Comparison of ENCODE assay signal across 8 cellular contexts in genomic region chr20:50116368-50116999, GRCh38. TPM values are rescaled to one million over a fixed set of nuclear protein-coding genes. Genes with fewer than 3 reads are reported as not detected.
DNase-seq lines count a peak whose midpoint lies in the region; ATAC-seq and TF ChIP-seq lines count a peak whose summit lies in the region.

No MANE protein-coding gene starts in this region.

- POLR2A ChIA-PET in MCF 10A (lab: Yijun Ruan, JAX): interaction anchor here (0.7 to 12.6 kb wide), 28 partner anchors 7 to 808 kb away, joined by 3 to 386 read pairs (median 4); partner anchors contain the start of genes PARD6B, PEDS1 and PTPN1

- H3K4me1 Mint-ChIP-seq in MCF 10A (ENCODE audit: insufficient read depth, unreplicated experiment): peaks cover 37% of the 10 kb centered on the region

- DNase-seq in heart right ventricle: no peak
- no peak for DNase-seq in left cardiac atrium
- no peak for DNase-seq in MCF 10A (ENCODE audit: unreplicated experiment)
- no peak for DNase-seq in amygdala (lab: John Stamatoyannopoulos, UW)
- DNase-seq in NAMALWA (ENCODE audit: low spot score): no peak

- H3K27me3 ChIP-seq in heart right ventricle (no peaks in the 10 kb centered on the region), mononuclear cell (ENCODE audit: insufficient read depth, low read length) (no peaks in the 10 kb centered on the region)

- H3K27me3 Mint-ChIP-seq in MCF 10A (ENCODE audit: insufficient read depth, unreplicated experiment): no peaks in the 10 kb centered on the region

- 89 to 93% methylated on average over 19 of the region's 19 CpGs for WGBS in heart right ventricle, 2 donors

- CTCF ChIA-PET in MCF 10A (lab: Yijun Ruan, JAX): interaction anchor here (0.5 to 20.7 kb wide), 12 partner anchors 8 to 344 kb away, joined by 3 to 696 read pairs (median 6); partner anchors contain the start of gene PEDS1

- H3K36me3 Mint-ChIP-seq in MCF 10A (ENCODE audit: insufficient read depth, unreplicated experiment): no peaks in the 10 kb centered on the region

- H3K4me1 ChIP-seq in heart right ventricle: peaks cover 14 to 48% (median 35%) of the 10 kb centered on the region in 9 donors
- peaks cover 36% of the 10 kb centered on the region for H3K4me1 ChIP-seq in mononuclear cell (ENCODE audit: insufficient read depth, low read length)

- BruUV-seq in MCF 10A (replicated peaks; lab: Mats Ljungman, UMichigan): TSS peak; percentile 47

- H3K27ac Mint-ChIP-seq in MCF 10A (ENCODE audit: low read depth, unreplicated experiment): peak overlapping the region; percentile 89

- peak overlapping the region in 7 of 10 donors; percentile 2 to 63 (median 59) for H3K4me3 ChIP-seq in heart right ventricle
- H3K4me3 ChIP-seq in mononuclear cell (ENCODE audit: low read length): peak overlapping the region; percentile 43

- peak overlapping the region in 9 of 10 donors; percentile 57 to 86 (median 72) for H3K27ac ChIP-seq in heart right ventricle

- H3K9me3 ChIP-seq in heart right ventricle (no peaks in the 10 kb centered on the region), mononuclear cell (ENCODE audit: low read depth, low read length) (no peaks in the 10 kb centered on the region)

- ATAC-seq in heart right ventricle: no peak
- no peak for ATAC-seq in left cardiac atrium
- no peak for ATAC-seq in HG02973 (IDR thresholded peaks at IDR 0.05; ENCODE audit: unreplicated experiment)
- no peak for ATAC-seq in HG03521 (IDR thresholded peaks at IDR 0.05; ENCODE audit: unreplicated experiment)

- no peaks in the 10 kb centered on the region for H3K9me3 Mint-ChIP-seq in MCF 10A (ENCODE audit: unreplicated experiment)

- intact Hi-C loops in heart right ventricle (cut with DNase I): loop anchor here in 1 of 10 donors (10.0 kb wide), 1 partner anchor 348 kb away; no protein-coding TSS in a partner anchor
- intact Hi-C loops in left cardiac atrium (cut with DNase I): no loop called here
- intact Hi-C loops in MCF 10A (cut with micrococcal nuclease): no loop called here

- TF ChIP-seq CTCF in heart right ventricle (IDR thresholded peaks at IDR 0.05) (no peak), MCF 10A (IDR thresholded peaks at IDR 0.05; ENCODE audit: unreplicated experiment) (no peak)

- H3K4me3 Mint-ChIP-seq in MCF 10A (ENCODE audit: unreplicated experiment): peak overlapping the region; percentile 74

- H3K36me3 ChIP-seq in heart right ventricle: no peaks in the 10 kb centered on the region

RNA-seq across cellular contexts. Expression of gene UBE2V1, which starts 3.5 kb away (rescaled TPM):
- total RNA-seq in heart right ventricle (100 to 1,000 TPM in 2 of 10 donors, 10 to 100 TPM in 8; 72.6 to 113 (median 90.2) TPM), left cardiac atrium (100 to 1,000 TPM in 1 of 2 donors, 10 to 100 TPM in 1; 77.4 to 109 TPM), MCF 10A (2022) (99.5 and 110 TPM in 2 replicates), mononuclear cell (114 TPM)
- polyA plus RNA-seq in heart right ventricle: 10 to 100 TPM; 61.9 to 80.0 TPM

RNA-seq across cellular contexts. Expression of gene PEDS1, which starts 37.0 kb away (rescaled TPM):
- total RNA-seq in heart right ventricle: 10 to 100 TPM; 12.2 to 36.2 (median 19.4) TPM
- polyA plus RNA-seq in heart right ventricle: 10 to 100 TPM; 31.1 to 40.2 TPM
- 10 to 100 TPM; 17.7 to 21.8 TPM for total RNA-seq in left cardiac atrium
- 26.0 and 30.5 TPM in 2 replicates for total RNA-seq in MCF 10A (2022)
- total RNA-seq in mononuclear cell: 28.3 TPM
